13 cellular contexts compared by ENCODE assay signal in genomic region chr13:73189365-73189764, GRCh38.
DNase-seq lines count a peak whose midpoint lies in the region; ATAC-seq, FAIRE-seq and TF ChIP-seq lines count a peak whose summit lies in the region.
"Had no signal": no experiment of that assay in that cellular context is flagged by ENCODE, and none has a peak within 500 bp of the region (broad histone marks: within the 10 kb centered on the region; RNA-seq: fewer than 3 reads in every experiment).

No MANE protein-coding gene starts in this region.

- H3K4me1 ChIP-seq in OCI-LY3 (ENCODE audit: low read length) (peaks cover 14% of the 10 kb centered on the region), endodermal cell (ENCODE audit: control insufficient read depth, insufficient read depth, low read length) (peaks cover 7% of the 10 kb centered on the region), mucosa of descending colon (ENCODE audit: low read depth) (peaks cover 6% of the 10 kb centered on the region), small intestine (ENCODE audit: control insufficient read depth in 2 of 2, insufficient read depth in 1 of 2, low read depth in 1 of 2, low read length in 1 of 2) (peaks cover 0 to 5% of the 10 kb centered on the region in 2 donors)

- FAIRE-seq in small intestine (lab: Jason Lieb, UNC), result no peak
- FAIRE-seq: H54 had no signal

- intact Hi-C loops in mucosa of descending colon (cut with DNase I, micrococcal nuclease), result no loop called here

- H3K27ac ChIP-seq in OCI-LY3 (ENCODE audit: low read length) (no peak overlapping the region), endodermal cell (ENCODE audit: low read depth, low read length) (no peak overlapping the region), small intestine (ENCODE audit: low read depth in 1 of 2, low read length in 1 of 2) (no peak overlapping the region)

- H3K36me3 ChIP-seq in OCI-LY3 (replicated peaks; ENCODE audit: low read depth, low read length) (no peaks in the 10 kb centered on the region), endodermal cell (ENCODE audit: control insufficient read depth, insufficient read depth, low read length) (no peaks in the 10 kb centered on the region), mucosa of descending colon (ENCODE audit: low read depth) (no peaks in the 10 kb centered on the region), small intestine (ENCODE audit: control insufficient read depth in 2 of 2, insufficient read depth in 2 of 2, low read length in 2 of 2) (no peaks in the 10 kb centered on the region)

- peak overlapping the region; percentile 61 for H3K4me2 ChIP-seq in OCI-LY3 (ENCODE audit: low read length)

- no peak overlapping the region; the same call in 1 of the 2 replicates for H3K4me3 ChIP-seq in OCI-LY3 (ENCODE audit: low read length)
- H3K4me3 ChIP-seq in endodermal cell (ENCODE audit: low read length), result peak overlapping the region; percentile 16
- no peak overlapping the region for H3K4me3 ChIP-seq in mucosa of descending colon
- no peak overlapping the region for H3K4me3 ChIP-seq in small intestine (ENCODE audit: low read depth in 1 of 2, low read length in 2 of 2)

- no peaks in the 10 kb centered on the region for H3K36me3 Mint-ChIP-seq in endodermal cell (ENCODE audit: low read depth)
- H3K36me3 Mint-ChIP-seq: CD8-positive, alpha-beta memory T cell had no signal

- no peaks in the 10 kb centered on the region for H4K20me1 ChIP-seq in OCI-LY3 (ENCODE audit: insufficient read depth, low read length)

- no peaks in the 10 kb centered on the region for H3K79me2 ChIP-seq in OCI-LY3 (ENCODE audit: low read length)

- no peak overlapping the region for H3K9ac ChIP-seq in OCI-LY3 (ENCODE audit: low read length)
- H3K9ac ChIP-seq in endodermal cell (ENCODE audit: extremely low read depth, low read length, poor library complexity, severe bottlenecking), result no peak overlapping the region

- peaks cover 3% of the 10 kb centered on the region for H3K9me3 Mint-ChIP-seq in endodermal cell
- H3K9me3 Mint-ChIP-seq: CD8-positive, alpha-beta memory T cell had no signal

- H3K27ac Mint-ChIP-seq in endodermal cell, result peak overlapping the region; percentile 23
- H3K27ac Mint-ChIP-seq: CD8-positive, alpha-beta memory T cell had no signal

- DNase-seq in endodermal cell (no peak), mucosa of descending colon (no peak), small intestine (peak; percentile 62), NCI-H748 (lab: John Stamatoyannopoulos, UW; ENCODE audit: unreplicated experiment) (no peak), DMS53 (lab: John Stamatoyannopoulos, UW) (no peak)
- DNase-seq: CD8-positive, alpha-beta memory T cell; NCI-H1417; NCI-H2029 treated with DMSO at 0.1 percent for 48 hours; NCI-H510A; SIG-M5 had no signal

- no peaks in the 10 kb centered on the region for H3K27me3 ChIP-seq in OCI-LY3 (ENCODE audit: low read depth, low read length)
- H3K27me3 ChIP-seq in endodermal cell (ENCODE audit: control insufficient read depth, insufficient read depth, low read length, poor library complexity, severe bottlenecking), result no peaks in the 10 kb centered on the region
- H3K27me3 ChIP-seq in small intestine (ENCODE audit: control insufficient read depth in 2 of 2, insufficient read depth in 2 of 2, low read length in 2 of 2), result no peaks in the 10 kb centered on the region

- H3K4me1 Mint-ChIP-seq in endodermal cell, result peaks cover 23% of the 10 kb centered on the region

- ATAC-seq in mucosa of descending colon, result peak; percentile 82
- ATAC-seq in HG03280 (IDR thresholded peaks at IDR 0.05; ENCODE audit: unreplicated experiment), result no peak

- no peaks in the 10 kb centered on the region for H3K27me3 Mint-ChIP-seq in endodermal cell (ENCODE audit: insufficient read depth)

- H3K9me3 ChIP-seq in OCI-LY3 (ENCODE audit: insufficient read depth, low read length) (no peaks in the 10 kb centered on the region), endodermal cell (ENCODE audit: control insufficient read depth, low read length) (no peaks in the 10 kb centered on the region), mucosa of descending colon (no peaks in the 10 kb centered on the region), small intestine (ENCODE audit: control insufficient read depth, low read depth) (no peaks in the 10 kb centered on the region)

- TF ChIP-seq CTCF in OCI-LY3 (IDR thresholded peaks at IDR 0.05; ENCODE audit: low read depth, low read length), result no peak
- TF ChIP-seq CTCF in endodermal cell (conservative IDR thresholded peaks at IDR 0.05), result no peak
- no peak for TF ChIP-seq CTCF in mucosa of descending colon (IDR thresholded peaks at IDR 0.05)

- peak overlapping the region; percentile 3 for H3K4me3 Mint-ChIP-seq in endodermal cell
- H3K4me3 Mint-ChIP-seq: CD8-positive, alpha-beta memory T cell had no signal

- H2AFZ ChIP-seq in OCI-LY3 (ENCODE audit: low read depth, low read length), result peak overlapping the region; percentile 52; the same call in 1 of the 2 replicates

- WGBS in endodermal cell (ENCODE audit: insufficient coverage in 1 of 2, insufficient read length in 1 of 2), 2 experiments, result 47% methylated on average over 2 of the region's 2 CpGs; no CpG with 5 or more reads in 1 of the 2 experiments
- 26 to 42% (median 30%) methylated on average over 2 of the region's 2 CpGs for WGBS in small intestine, 3 donors
